Comparison of ENCODE assay signal across 16 cellular contexts in the genomic region with DNA sequence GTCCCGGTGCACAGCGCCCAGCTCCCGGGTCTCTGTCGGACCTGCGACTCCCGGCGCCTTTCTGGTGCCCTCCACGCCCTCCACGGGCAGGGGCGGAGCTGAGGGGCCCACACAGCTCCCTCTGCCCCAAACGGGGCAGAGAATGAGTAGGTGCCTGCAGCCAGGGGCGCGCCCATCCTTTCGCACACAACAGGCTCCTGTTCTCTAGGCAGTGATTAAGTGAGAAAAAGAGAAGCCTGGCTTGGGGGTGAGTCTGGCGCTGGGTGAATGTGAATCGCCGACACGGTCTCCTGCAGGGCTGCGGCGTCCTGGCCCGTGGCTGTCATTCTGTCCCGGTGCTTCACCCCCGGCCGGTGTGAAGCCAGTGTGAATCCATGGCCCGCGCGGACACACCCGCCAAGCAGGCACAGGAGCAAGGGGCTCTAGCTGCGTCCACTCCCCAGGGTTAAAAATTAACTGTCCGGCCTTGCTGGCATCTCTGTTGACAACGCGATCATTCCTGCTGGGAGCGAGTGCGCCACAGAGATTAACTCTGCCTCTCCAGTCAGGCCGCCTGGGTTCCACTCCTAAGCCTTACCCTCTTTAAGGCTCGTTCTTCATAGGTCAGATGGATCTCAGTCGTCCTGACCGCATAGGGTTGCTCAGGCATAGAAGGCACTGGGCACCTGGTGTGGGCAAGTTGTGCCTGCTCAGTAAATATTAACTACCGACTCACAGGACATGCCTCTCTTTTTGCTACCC.
DNase-seq lines count a peak whose midpoint lies in the region; ATAC-seq and TF ChIP-seq lines count a peak whose summit lies in the region.
"Had no signal": no experiment of that assay in that cellular context is flagged by ENCODE, and none has a peak within 500 bp of the region (broad histone marks: within the 10 kb centered on the region; RNA-seq: fewer than 3 reads in every experiment).

No MANE protein-coding gene starts in this region.

- H3K9me3 Mint-ChIP-seq in GM23338: no peaks in the 10 kb centered on the region; the same call in 2 of the 3 replicates
- H3K9me3 Mint-ChIP-seq: activated B cell treated with CpG ODN at 0.5 μM for 24 hours had no signal

- no peaks in the 10 kb centered on the region for H3K27me3 ChIP-seq in GM23338 (ENCODE audit: insufficient read depth)
- no peaks in the 10 kb centered on the region for H3K27me3 ChIP-seq in neuronal stem cell (ENCODE audit: control insufficient read depth in 3 of 3, insufficient read depth in 3 of 3, low read depth in 1 of 3, low read length in 3 of 3)
- peaks cover 23% of the 10 kb centered on the region for H3K27me3 ChIP-seq in upper lobe of right lung
- H3K27me3 ChIP-seq in GM23248 (replicated peaks; ENCODE audit: insufficient read depth): no peaks in the 10 kb centered on the region; the same call in 1 of the 2 replicates

- no peaks in the 10 kb centered on the region for H4K20me1 ChIP-seq in GM23338 (replicated peaks; ENCODE audit: insufficient read depth)
- no peaks in the 10 kb centered on the region for H4K20me1 ChIP-seq in GM23248 (ENCODE audit: insufficient read depth)

- peak overlapping the region; percentile 12 for H2BK15ac ChIP-seq in neuronal stem cell (ENCODE audit: low read length)

- H2BK120ac ChIP-seq in neuronal stem cell (ENCODE audit: low read depth, low read length): peak overlapping the region; percentile 70

- H3K36me3 Mint-ChIP-seq in GM23338 (ENCODE audit: low read depth): no peaks in the 10 kb centered on the region
- peaks cover 5% of the 10 kb centered on the region for H3K36me3 Mint-ChIP-seq in T-helper 17 cell (ENCODE audit: low read depth)

- no CpG with 5 or more reads among the region's 39 CpGs for WGBS in neuronal stem cell (ENCODE audit: extremely low coverage in 2 of 2, insufficient read length in 2 of 2, insufficient replicate concordance in 1 of 2), 2 donors
- 56 to 65% methylated on average over 39 of the region's 39 CpGs for WGBS in GM23248 (ENCODE audit: low coverage in 1 of 2, low lambda C conversion rate in 2 of 2, missing lambda C conversion rate in 2 of 2), 2 experiments

- no peaks in the 10 kb centered on the region for H3K9me3 ChIP-seq in neuronal stem cell (replicated peaks in 1 of 2; ENCODE audit: control insufficient read depth in 2 of 2, insufficient read depth in 1 of 2, low read depth in 1 of 2, low read length in 2 of 2)
- H3K9me3 ChIP-seq in upper lobe of right lung: no peaks in the 10 kb centered on the region
- no peaks in the 10 kb centered on the region for H3K9me3 ChIP-seq in T-helper 17 cell (ENCODE audit: control insufficient read depth, low read length, poor library complexity, severe bottlenecking)
- H3K9me3 ChIP-seq in GM23248 (ENCODE audit: low read depth): no peaks in the 10 kb centered on the region
- H3K9me3 ChIP-seq: heart left ventricle had no signal

- no peak overlapping the region for H3K9ac ChIP-seq in neuronal stem cell (ENCODE audit: low read depth, low read length, poor library complexity)
- H3K9ac ChIP-seq in GM23248: no peak overlapping the region

- H3K4me2 ChIP-seq in GM23338: 0 out of 2 replicates have a peak overlapping the region, but pooled peaks have one; percentile 10
- no peak overlapping the region for H3K4me2 ChIP-seq in neuronal stem cell (ENCODE audit: insufficient read depth, low read length, poor library complexity, severe bottlenecking)
- H3K4me2 ChIP-seq in GM23248 (ENCODE audit: unreplicated experiment): no peak overlapping the region

- H3K27ac Mint-ChIP-seq in GM23338 (no peak overlapping the region), T-helper 17 cell (no peak overlapping the region)
- H3K27ac Mint-ChIP-seq: activated B cell treated with CpG ODN at 0.5 μM for 24 hours, B cell had no signal

- in situ Hi-C loops in GM23248 (cut with MboI): no loop called here

- H2AFZ ChIP-seq in GM23338 (peak overlapping the region; percentile 72), neuronal stem cell (ENCODE audit: low read length) (no peak overlapping the region), GM23248 (no peak overlapping the region)

- peak overlapping the region; percentile 67 for H2AK5ac ChIP-seq in neuronal stem cell (ENCODE audit: low read depth, low read length)

- H3F3A ChIP-seq in GM23338 (replicated peaks; ENCODE audit: low read depth) (no peaks in the 10 kb centered on the region), GM23248 (ENCODE audit: insufficient read depth) (no peaks in the 10 kb centered on the region)

- H3K14ac ChIP-seq in neuronal stem cell (ENCODE audit: low read length): no peak overlapping the region

- no peaks in the 10 kb centered on the region for H3K79me2 ChIP-seq in GM23338 (replicated peaks; ENCODE audit: insufficient read depth)
- H3K79me2 ChIP-seq in GM23248 (ENCODE audit: insufficient read depth): no peaks in the 10 kb centered on the region

- H3K18ac ChIP-seq in neuronal stem cell (ENCODE audit: low read length): peak overlapping the region; percentile 74

- no peaks in the 10 kb centered on the region for H3K36me3 ChIP-seq in GM23338 (ENCODE audit: insufficient read depth)
- no peaks in the 10 kb centered on the region for H3K36me3 ChIP-seq in neuronal stem cell (replicated peaks in 1 of 2; ENCODE audit: control insufficient read depth in 2 of 2, insufficient read depth in 2 of 2, low read length in 2 of 2)
- H3K36me3 ChIP-seq in upper lobe of right lung: no peaks in the 10 kb centered on the region
- H3K36me3 ChIP-seq in GM23248 (ENCODE audit: low read depth): no peaks in the 10 kb centered on the region
- H3K36me3 ChIP-seq: heart left ventricle had no signal

- H3K27me3 Mint-ChIP-seq in GM23338 (ENCODE audit: insufficient read depth, low read depth, poor library complexity): no peaks in the 10 kb centered on the region
- H3K27me3 Mint-ChIP-seq in T-helper 17 cell: peaks cover 46% of the 10 kb centered on the region

- no peak for TF ChIP-seq CTCF in GM23338 (conservative IDR thresholded peaks at IDR 0.05; ENCODE audit: low read depth in 2 of 2)
- no peak for TF ChIP-seq CTCF in upper lobe of right lung (IDR thresholded peaks at IDR 0.05)

- H3K9me2 ChIP-seq in GM23338 (ENCODE audit: insufficient read depth): no peaks in the 10 kb centered on the region
- H3K9me2 ChIP-seq in GM23248 (ENCODE audit: insufficient read depth): no peaks in the 10 kb centered on the region

- H3K27ac ChIP-seq in GM23338 (ENCODE audit: low read depth): no peak overlapping the region
- no peak overlapping the region for H3K27ac ChIP-seq in neuronal stem cell (replicated peaks; ENCODE audit: low read length)
- H3K27ac ChIP-seq in upper lobe of right lung: no peak overlapping the region
- no peak overlapping the region for H3K27ac ChIP-seq in GM23248
- H3K27ac ChIP-seq: heart left ventricle, HL-60 had no signal

- H3K4ac ChIP-seq in neuronal stem cell (ENCODE audit: low read length): no peak overlapping the region

- intact Hi-C loops in upper lobe of right lung (cut with DNase I): no loop called here

- H3K79me1 ChIP-seq in neuronal stem cell (ENCODE audit: low read depth, low read length): no peaks in the 10 kb centered on the region

- DNase-seq in GM23338 (ENCODE audit: low spot score): peak; percentile 24
- peak; percentile 44 for DNase-seq in cerebellar cortex (ENCODE audit: low spot score)
- DNase-seq in neuronal stem cell (ENCODE audit: low spot score): no peak
- no peak for DNase-seq in upper lobe of right lung
- DNase-seq in CD1c-positive myeloid dendritic cell (ENCODE audit: extremely low spot score): no peak
- no peak for DNase-seq in T-helper 17 cell
- DNase-seq in GM23248: no peak
- DNase-seq: activated B cell treated with CpG ODN at 0.5 μM for 24 hours; activated CD8-positive, alpha-beta memory T cell treated with anti-CD3 and anti-CD28 coated beads for 24 hours; heart left ventricle; Karpas-422; NCI-H1105; NCI-H2171; T-helper 1 cell had no signal

- peak overlapping the region; percentile 53 for H3K23ac ChIP-seq in neuronal stem cell (ENCODE audit: low read depth, low read length, poor library complexity)

- H3K4me1 Mint-ChIP-seq in GM23338: no peaks in the 10 kb centered on the region
- H3K4me1 Mint-ChIP-seq in T-helper 17 cell: no peaks in the 10 kb centered on the region
- H3K4me1 Mint-ChIP-seq: activated B cell treated with CpG ODN at 0.5 μM for 24 hours, B cell had no signal

- H2BK5ac ChIP-seq in neuronal stem cell (ENCODE audit: low read length): no peak overlapping the region

- H4K8ac ChIP-seq in neuronal stem cell (ENCODE audit: low read depth, low read length): no peak overlapping the region

- H3K4me3 Mint-ChIP-seq in GM23338 (peak overlapping the region; percentile 28; the same call in 1 of the 3 replicates), T-helper 17 cell (no peak overlapping the region)
- H3K4me3 Mint-ChIP-seq: activated B cell treated with CpG ODN at 0.5 μM for 24 hours, B cell had no signal

- ATAC-seq in GM23338 (peak; percentile 91), upper lobe of right lung (peak; percentile 63), T-helper 17 cell (no peak)
- ATAC-seq: heart left ventricle had no signal

- H3K4me1 ChIP-seq in GM23338 (ENCODE audit: insufficient read depth) (no peaks in the 10 kb centered on the region), neuronal stem cell (ENCODE audit: control insufficient read depth in 2 of 2, insufficient read depth in 1 of 2, low read depth in 1 of 2, low read length in 2 of 2) (peaks cover 0 to 3% of the 10 kb centered on the region in 2 donors), upper lobe of right lung (no peaks in the 10 kb centered on the region), GM23248 (ENCODE audit: insufficient read depth) (no peaks in the 10 kb centered on the region)
- H3K4me1 ChIP-seq: heart left ventricle had no signal

- H3K4me3 ChIP-seq in GM23338 (no peak overlapping the region), neuronal stem cell (ENCODE audit: low read length in 2 of 2) (no peak overlapping the region), upper lobe of right lung (peak overlapping the region; percentile 16), GM23248 (no peak overlapping the region)
- H3K4me3 ChIP-seq: heart left ventricle had no signal

- H4K91ac ChIP-seq in neuronal stem cell (ENCODE audit: low read depth, low read length, poor library complexity): no peak overlapping the region

- H2BK12ac ChIP-seq in neuronal stem cell (ENCODE audit: low read length): peak overlapping the region; percentile 27

TF ChIP-seq in GM23338, 12 proteins besides CTCF, POLR2A, EP300 and RAD21 (continues in another document):
- TF ChIP-seq CREB1 (CRISPR knock-in tag; IDR thresholded peaks at IDR 0.05; ENCODE audit: low read depth) (no peak), EZH2 (IDR thresholded peaks at IDR 0.05; ENCODE audit: low read depth, unreplicated experiment) (no peak), POLR2AphosphoS5 (IDR thresholded peaks at IDR 0.05; ENCODE audit: low read depth) (no peak), ZNF114 (CRISPR knock-in tag; IDR thresholded peaks at IDR 0.05) (no peak), EZH2phosphoT487 (IDR thresholded peaks at IDR 0.05; ENCODE audit: unreplicated experiment) (no peak), NANOG (IDR thresholded peaks at IDR 0.05; ENCODE audit: borderline replicate concordance) (no peak), ZNF331 (CRISPR knock-in tag; IDR thresholded peaks at IDR 0.05; ENCODE audit: low read depth) (no peak)

Comparison
In these comparisons a context has a peak if more than half of its experiments do, and no peak if none do; other contexts are left out.
1. DNase-seq: peak in GM23338 (single experiment) and cerebellar cortex (single experiment); none in neuronal stem cell (single experiment), upper lobe of right lung (single experiment), CD1c-positive myeloid dendritic cell (single experiment), T-helper 17 cell (0 of 3) and GM23248 (single experiment).